In the genomic region with DNA sequence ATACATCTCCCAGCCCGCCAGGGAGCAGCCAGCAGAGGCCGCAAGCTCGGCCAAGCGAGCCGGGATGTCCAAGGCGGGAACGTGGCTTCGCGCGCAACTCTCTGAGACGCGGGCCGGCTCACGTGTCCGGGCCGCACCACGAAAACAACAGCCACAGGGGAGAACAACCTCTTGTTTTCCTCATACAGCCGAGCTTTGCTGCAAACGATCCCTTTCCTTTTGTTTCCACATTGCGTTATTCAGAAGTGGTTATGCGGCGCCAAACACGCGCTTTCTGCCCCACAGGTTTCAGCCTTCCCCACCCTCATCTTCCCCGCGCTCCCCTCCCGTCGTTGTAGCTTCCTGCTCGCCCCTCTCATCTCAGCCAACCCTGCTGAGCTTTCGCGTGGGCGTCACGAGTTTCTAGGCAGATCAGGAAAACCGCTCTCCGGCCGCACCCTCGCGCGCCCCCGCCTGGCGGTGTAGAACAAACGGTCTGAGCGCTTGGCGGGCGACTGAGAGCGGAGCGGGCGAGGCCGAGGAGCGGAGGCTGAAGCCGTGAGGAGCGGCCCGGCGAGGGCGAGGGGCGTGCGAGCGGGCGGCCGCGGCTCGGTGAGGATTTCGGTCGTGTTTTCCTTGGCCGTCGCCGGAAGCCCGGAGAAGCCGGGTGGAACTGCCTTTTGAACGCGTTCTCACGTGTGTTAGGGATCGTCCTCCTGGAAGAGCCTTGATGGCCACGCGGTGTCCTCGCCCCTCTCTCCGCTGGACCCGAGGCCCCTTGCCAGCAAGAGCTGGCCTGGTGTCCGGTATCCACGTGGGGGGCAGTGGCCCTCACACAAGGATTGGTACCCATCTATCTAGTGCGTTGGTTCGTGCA, we compare ENCODE assay signal across 1 cellular context.
TF ChIP-seq lines count a peak whose summit lies in the region.

No MANE protein-coding gene starts in this region.

TF ChIP-seq in IMR-90, 13 proteins besides CTCF, POLR2A, EP300 and RAD21:
- TF ChIP-seq, protein P1, sequence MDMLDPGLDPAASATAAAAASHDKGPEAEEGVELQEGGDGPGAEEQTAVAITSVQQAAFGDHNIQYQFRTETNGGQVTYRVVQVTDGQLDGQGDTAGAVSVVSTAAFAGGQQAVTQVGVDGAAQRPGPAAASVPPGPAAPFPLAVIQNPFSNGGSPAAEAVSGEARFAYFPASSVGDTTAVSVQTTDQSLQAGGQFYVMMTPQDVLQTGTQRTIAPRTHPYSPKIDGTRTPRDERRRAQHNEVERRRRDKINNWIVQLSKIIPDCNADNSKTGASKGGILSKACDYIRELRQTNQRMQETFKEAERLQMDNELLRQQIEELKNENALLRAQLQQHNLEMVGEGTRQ (IDR thresholded peaks at IDR 0.05; ENCODE audit: low read depth, low read length): peak; percentile 89
- TF ChIP-seq CEBPB (IDR thresholded peaks at IDR 0.05; ENCODE audit: low read depth, low read length) (no peak), MXI1 (IDR thresholded peaks at IDR 0.05; ENCODE audit: borderline replicate concordance, low read depth, low read length) (no peak), ELK1 (IDR thresholded peaks at IDR 0.05; ENCODE audit: borderline replicate concordance, low read depth, low read length) (no peak), RFX5 (IDR thresholded peaks at IDR 0.05; ENCODE audit: low read depth, low read length) (peak; percentile 97), MAFK (IDR thresholded peaks at IDR 0.05; ENCODE audit: low read depth, low read length) (no peak), FOS (IDR thresholded peaks at IDR 0.05; ENCODE audit: low read depth, low read length) (no peak), MAZ (IDR thresholded peaks at IDR 0.05; ENCODE audit: borderline replicate concordance, low read depth, low read length) (no peak; the same call in 1 of the 2 replicates), CHD1 (IDR thresholded peaks at IDR 0.05; ENCODE audit: low read depth, low read length) (peak; percentile 41; the same call in 1 of the 2 replicates), BHLHE40 (IDR thresholded peaks at IDR 0.05; ENCODE audit: low read depth, low read length) (peak; percentile 95), RCOR1 (IDR thresholded peaks at IDR 0.05; ENCODE audit: insufficient replicate concordance, low read length) (peak; percentile 32), NFE2L2 (IDR thresholded peaks at IDR 0.05; ENCODE audit: low read depth, low read length) (no peak), SMC3 (IDR thresholded peaks at IDR 0.05; ENCODE audit: low read depth, low read length) (no peak)
